1 cellular context compared by ENCODE assay signal in genomic region chr2:23828256-23828980, GRCh38.
TF ChIP-seq lines count a peak whose summit lies in the region.

No MANE protein-coding gene starts in this region.

TF ChIP-seq in GM12878, 131 proteins besides CTCF, POLR2A, EP300 and RAD21:
- TF ChIP-seq ATF2 (IDR thresholded peaks at IDR 0.05; ENCODE audit: low read length) (no peak), SUZ12 (IDR thresholded peaks at IDR 0.05; ENCODE audit: unreplicated experiment) (no peak), RUNX3 (IDR thresholded peaks at IDR 0.05; ENCODE audit: low read length) (0 out of 2 replicates have a peak, but pooled peaks have one; percentile 10)
